Comparison of ENCODE assay signal across 11 cellular contexts in the genomic region with DNA sequence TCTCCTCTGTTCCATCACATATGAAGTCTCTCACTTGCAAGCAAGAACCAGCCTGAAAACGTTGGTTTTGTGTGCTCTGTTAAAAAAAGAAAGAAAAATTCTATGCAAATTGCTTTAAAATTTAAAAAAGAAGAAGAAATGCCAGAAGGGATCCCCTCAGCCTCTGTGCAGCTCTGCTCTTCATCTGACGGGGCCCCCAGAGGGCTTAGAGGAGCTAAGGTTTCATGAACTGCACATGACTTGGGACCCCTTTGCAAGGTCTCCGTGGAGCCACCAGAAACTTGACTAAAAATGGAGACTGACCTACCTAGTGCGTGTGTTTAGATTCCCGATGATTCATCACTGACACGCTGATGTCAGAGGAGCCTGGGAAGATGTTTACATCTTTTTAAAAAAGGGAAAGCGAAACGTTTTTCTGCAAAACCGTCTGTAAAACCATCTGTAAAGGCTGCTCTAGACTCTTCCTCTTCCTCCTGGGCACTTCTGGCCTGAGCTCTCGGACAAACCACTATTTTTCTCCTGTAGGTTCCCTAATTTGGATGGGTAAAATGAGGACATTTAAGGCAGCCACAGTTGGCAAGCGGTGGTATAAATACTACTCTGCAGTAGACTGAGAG.
DNase-seq lines count a peak whose midpoint lies in the region; ATAC-seq and TF ChIP-seq lines count a peak whose summit lies in the region.
"Had no signal": no experiment of that assay in that cellular context is flagged by ENCODE, and none has a peak within 500 bp of the region (broad histone marks: within the 10 kb centered on the region; RNA-seq: fewer than 3 reads in every experiment).

No MANE protein-coding gene starts in this region.

- ATAC-seq in GM21515 (IDR thresholded peaks at IDR 0.05; ENCODE audit: unreplicated experiment), result no peak
- ATAC-seq: gastroesophageal sphincter had no signal

- POLR2A ChIA-PET in BJ (lab: Charles Lee), result no interaction called here

- DNase-seq in BJ (ENCODE audit: low read depth) (peak; percentile 9), HPDE6-E6E7 (ENCODE audit: extremely low spot score) (peak; percentile 68), SKM-1 treated with dmso at 0.1 percent for 144 hours (lab: John Stamatoyannopoulos, UW; ENCODE audit: unreplicated experiment) (peak; percentile 69), glomerular visceral epithelial cell (ENCODE audit: extremely low spot score) (peak; percentile 15)
- DNase-seq in stimulated activated naive CD4-positive, alpha-beta T cell (lab: John Stamatoyannopoulos, UW), result no peak
- no peak for DNase-seq in stimulated activated CD4-positive, alpha-beta T cell treated with anti-CD3 and anti-CD28 coated beads, Interleukin-4, amount 100 ng/mL, for 4 hours
- no peak for DNase-seq in activated T-cell treated with anti-CD3 and anti-CD28 coated beads, Interleukin-2, amount 50 U/mL, for 48 hours
- DNase-seq: activated gamma-delta T cell, GDM1 had no signal

- H3K4me3 ChIP-seq in BJ (ENCODE audit: low read depth, low read length), result no peak overlapping the region
- H3K4me3 ChIP-seq: gastroesophageal sphincter had no signal

- H3K36me3 ChIP-seq in BJ (ENCODE audit: control insufficient read depth, insufficient read depth, low read length), result no peaks in the 10 kb centered on the region
- H3K36me3 ChIP-seq: gastroesophageal sphincter had no signal

- H3K27me3 ChIP-seq in BJ (ENCODE audit: control insufficient read depth, insufficient read depth, low read length), result peaks cover 71% of the 10 kb centered on the region

- CTCF ChIA-PET in BJ (lab: Yijun Ruan, JAX), result interaction anchor here (1.3 to 6.6 kb wide), 6 partner anchors 13 to 44 kb away, joined by 3 to 38 read pairs (median 5); no protein-coding TSS in a partner anchor

- TF ChIP-seq CTCF in BJ (IDR thresholded peaks at IDR 0.05; ENCODE audit: insufficient read depth, low read depth, low read length), result no peak

Comparison
In these comparisons a context has a peak if more than half of its experiments do, and no peak if none do; other contexts are left out.
1. DNase-seq: peak in BJ (single experiment), HPDE6-E6E7 (single experiment), SKM-1 treated with dmso at 0.1 percent for 144 hours (single experiment) and glomerular visceral epithelial cell (single experiment); none in stimulated activated naive CD4-positive, alpha-beta T cell (0 of 6), stimulated activated CD4-positive, alpha-beta T cell treated with anti-CD3 and anti-CD28 coated beads, Interleukin-4, amount 100 ng/mL, for 4 hours (0 of 2) and activated T-cell treated with anti-CD3 and anti-CD28 coated beads, Interleukin-2, amount 50 U/mL, for 48 hours (0 of 2).